Comparison of ENCODE assay signal across 7 cellular contexts in genomic region chr17:49707608-49708514, GRCh38. TPM values are rescaled to one million over a fixed set of nuclear protein-coding genes. Genes with fewer than 3 reads are reported as not detected.
A peak's percentile ranks its signal among the peaks of the same experiment; 100 is the strongest.
DNase-seq lines count a peak whose midpoint lies in the region; ATAC-seq and TF ChIP-seq lines count a peak whose summit lies in the region.

A gene with protein sequence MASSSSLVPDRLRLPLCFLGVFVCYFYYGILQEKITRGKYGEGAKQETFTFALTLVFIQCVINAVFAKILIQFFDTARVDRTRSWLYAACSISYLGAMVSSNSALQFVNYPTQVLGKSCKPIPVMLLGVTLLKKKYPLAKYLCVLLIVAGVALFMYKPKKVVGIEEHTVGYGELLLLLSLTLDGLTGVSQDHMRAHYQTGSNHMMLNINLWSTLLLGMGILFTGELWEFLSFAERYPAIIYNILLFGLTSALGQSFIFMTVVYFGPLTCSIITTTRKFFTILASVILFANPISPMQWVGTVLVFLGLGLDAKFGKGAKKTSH (minus strand): TSS chr17:49707964. CDS start chr17:49707833, 131 bp downstream.

- no peaks in the 10 kb centered on the region for H3K9me3 ChIP-seq in ascending aorta
- H3K9me3 ChIP-seq in right cardiac atrium (ENCODE audit: control insufficient read depth, low read length), result no peaks in the 10 kb centered on the region

- H3K27me3 ChIP-seq in ascending aorta (no peaks in the 10 kb centered on the region), right cardiac atrium (ENCODE audit: control insufficient read depth, insufficient read depth) (no peaks in the 10 kb centered on the region), rectal smooth muscle tissue (ENCODE audit: control insufficient read depth, insufficient read depth, low read length) (no peaks in the 10 kb centered on the region)

- peak; percentile 95 for ATAC-seq in HG02938 (IDR thresholded peaks at IDR 0.05; ENCODE audit: unreplicated experiment)
- peak; percentile 99 for ATAC-seq in right cardiac atrium

- peak within 1 kb of the TSS; percentile 80 to 90 for H3K4me3 ChIP-seq in ascending aorta
- peak within 1 kb of the TSS; percentile 92 for H3K4me3 ChIP-seq in right cardiac atrium (ENCODE audit: low read length)
- H3K4me3 ChIP-seq in rectal smooth muscle tissue (ENCODE audit: low read length), result peak within 1 kb of the TSS; percentile 87

- DNase-seq in NCI-H187 (lab: John Stamatoyannopoulos, UW), result peak; percentile 94 to 96
- peak; percentile 93 to 99 for DNase-seq in ascending aorta (ENCODE audit: low spot score in 2 of 2)
- peak; percentile 99 to 100 (median 100) for DNase-seq in right cardiac atrium

- H3K4me1 ChIP-seq in ascending aorta, result peaks cover 6 to 17% of the 10 kb centered on the region in 2 donors
- peaks cover 3% of the 10 kb centered on the region for H3K4me1 ChIP-seq in right cardiac atrium (ENCODE audit: control insufficient read depth, insufficient read depth, low read length)
- peaks cover 12% of the 10 kb centered on the region for H3K4me1 ChIP-seq in rectal smooth muscle tissue (ENCODE audit: control insufficient read depth, insufficient read depth, low read length)

- peak; percentile 81 for TF ChIP-seq POLR2A in GM15510 (IDR thresholded peaks at IDR 0.05; ENCODE audit: borderline replicate concordance, extremely low read depth, insufficient read length)

- WGBS in right cardiac atrium, result 1% methylated on average over 53 of the region's 53 CpGs

- intact Hi-C loops in T-helper 2 cell treated with Interferon-gamma antibody and Interleukin-4, amounts not matched to agents 100 ng/mL and 5 ng/mL, for 36 hours (cut with micrococcal nuclease), result loop anchor here (1.0 to 10.0 kb wide), 9 partner anchors 31 to 293 kb away; partner anchors contain the start of genes FAM117A, KAT7 and PHB1
- intact Hi-C loops in ascending aorta (cut with DNase I) (loop anchor here (1.0 to 5.0 kb wide), 6 partner anchors 33 to 289 kb away; partner anchors contain the start of genes DLX3, FAM117A and KAT7), right cardiac atrium (cut with DNase I) (loop anchor here (2.0 to 10.0 kb wide), 5 partner anchors 69 to 147 kb away; partner anchors contain the start of gene KAT7 (in 1 of the 4))

- H3K36me3 ChIP-seq in ascending aorta (peaks cover 33 to 55% of the 10 kb centered on the region in 2 donors), rectal smooth muscle tissue (ENCODE audit: control insufficient read depth, insufficient read depth, low read length) (peaks cover 34% of the 10 kb centered on the region)

- TF ChIP-seq CTCF in ascending aorta (IDR thresholded peaks at IDR 0.05), result peak; percentile 76 to 87 (median 82)

- peak within 1 kb of the TSS; percentile 66 for H3K9ac ChIP-seq in rectal smooth muscle tissue (ENCODE audit: low read length)

- H3K27ac ChIP-seq in ascending aorta, result peak within 1 kb of the TSS; percentile 83 to 93
- peak within 1 kb of the TSS; percentile 96 for H3K27ac ChIP-seq in right cardiac atrium (ENCODE audit: low read length)
- peak within 1 kb of the TSS; percentile 94 for H3K27ac ChIP-seq in rectal smooth muscle tissue (ENCODE audit: low read depth, low read length)

RNA-seq across cellular contexts. Expression of the gene that starts here (rescaled TPM):
- 80.8 and 84.5 TPM in 2 replicates for total RNA-seq in T-helper 2 cell treated with Interferon-gamma antibody and Interleukin-4, amounts not matched to agents 100 ng/mL and 5 ng/mL, for 36 hours
- 123 TPM for total RNA-seq in ascending aorta
- total RNA-seq in right cardiac atrium, result 10 to 100 TPM; 48.6 to 75.5 (median 56.2) TPM
- polyA plus RNA-seq in right cardiac atrium, result 56.1 TPM

Comparison
In these comparisons a context has a peak if more than half of its experiments do, and no peak if none do; other contexts are left out.
1. Peak in every context shown above with its lines: DNase-seq, ATAC-seq, H3K4me3 ChIP-seq and H3K27ac ChIP-seq.